ENCODE assay signal across 28 cellular contexts in genomic region chr9:96214639-96215038, GRCh38.
"Had no signal": no experiment of that assay in that cellular context is flagged by ENCODE, and none has a peak within 500 bp of the region (broad histone marks: within the 10 kb centered on the region; RNA-seq: fewer than 3 reads in every experiment).

No MANE protein-coding gene starts in this region.

- H3K36me3 Mint-ChIP-seq: activated CD4-positive, alpha-beta memory T cell treated with anti-CD3 and anti-CD28 coated beads for 36 hours; activated naive CD4-positive, alpha-beta T cell treated with anti-CD3 and anti-CD28 coated beads, Interleukin-2, amount 50 U/mL, for 72 hours; T-cell had no signal

- DNase-seq: activated CD4-positive, alpha-beta memory T cell treated with anti-CD3 and anti-CD28 coated beads for 36 hours; activated CD4-positive, alpha-beta T cell treated with anti-CD3 and anti-CD28 coated beads, Interleukin-2, amount 10 ng/mL, durations not matched to agents 7 days and 5 days; activated CD4-positive, CD25-positive, alpha-beta regulatory T cell; activated CD8-positive, alpha-beta memory T cell treated with anti-CD3 and anti-CD28 coated beads for 24 hours; activated effector memory CD4-positive, alpha-beta T cell treated with anti-CD3 and anti-CD28 coated beads, Interleukin-2, amount 50 U/mL, for 16 hours; activated naive CD4-positive, alpha-beta T cell treated with Interleukin-2 at 50 U/mL for 16 hours; activated naive CD8-positive, alpha-beta T cell treated with anti-CD3 and anti-CD28 coated beads, Interleukin-2, amount 50 U/mL, for 24 hours; activated T-cell treated with anti-CD3 and anti-CD28 coated beads, Interleukin-2, amount 50 U/mL, for 4 hours; amniotic stem cell; body of pancreas; central memory CD4-positive, alpha-beta T cell; MG63; MV-4-11; NCI-H1105; NCI-H1436 treated with DMSO at 0.1 percent for 48 hours; NCI-H187; NCI-H2081; NCI-H510A treated with DMSO at 0.1 percent for 48 hours; NCI-H69; NK-92 treated with Interleukin-12 subunit alpha and Interleukin-12 subunit beta, amount 100 ng/mL, for 24 hours; Peyer's patch; Right ventricle myocardium superior; T-cell; T-helper 2 cell; T1000 had no signal

- ATAC-seq: activated naive CD4-positive, alpha-beta T cell treated with anti-CD3 and anti-CD28 coated beads, Interleukin-2, amount 50 U/mL, for 72 hours; activated naive CD8-positive, alpha-beta T cell treated with anti-CD3 and anti-CD28 coated beads, Interleukin-2, amount 50 U/mL, for 24 hours; activated T-cell treated with anti-CD3 and anti-CD28 coated beads, Interleukin-2, amount 50 U/mL, for 4 hours; body of pancreas; T-cell had no signal

- H3K36me3 ChIP-seq: ascending aorta, MG63, Peyer's patch had no signal

- H3K4me3 ChIP-seq: ascending aorta, body of pancreas, MG63, Peyer's patch had no signal

- H3K27me3 ChIP-seq: ascending aorta, body of pancreas, MG63, Peyer's patch had no signal

- H3K27ac Mint-ChIP-seq: activated CD4-positive, alpha-beta memory T cell treated with anti-CD3 and anti-CD28 coated beads for 36 hours; activated CD4-positive, alpha-beta T cell treated with anti-CD3 and anti-CD28 coated beads, Interleukin-2, amount 10 ng/mL, durations not matched to agents 7 days and 5 days; activated naive CD4-positive, alpha-beta T cell treated with anti-CD3 and anti-CD28 coated beads, Interleukin-2, amount 50 U/mL, for 72 hours; activated naive CD8-positive, alpha-beta T cell treated with anti-CD3 and anti-CD28 coated beads, Interleukin-2, amount 50 U/mL, for 24 hours; T-cell had no signal

- H3K4me3 Mint-ChIP-seq: activated CD4-positive, alpha-beta memory T cell treated with anti-CD3 and anti-CD28 coated beads for 36 hours; activated CD4-positive, alpha-beta T cell treated with anti-CD3 and anti-CD28 coated beads, Interleukin-2, amount 10 ng/mL, durations not matched to agents 7 days and 5 days; activated naive CD8-positive, alpha-beta T cell treated with anti-CD3 and anti-CD28 coated beads, Interleukin-2, amount 50 U/mL, for 24 hours; activated T-cell treated with anti-CD3 and anti-CD28 coated beads, Interleukin-2, amount 50 U/mL, for 4 hours; T-cell had no signal

- H3K27ac ChIP-seq: ascending aorta, body of pancreas, Peyer's patch, RWPE1 had no signal

- H3K9me3 ChIP-seq: ascending aorta, body of pancreas, MG63, Peyer's patch had no signal

- H3K9me3 Mint-ChIP-seq: activated CD4-positive, alpha-beta memory T cell treated with anti-CD3 and anti-CD28 coated beads for 36 hours; activated CD4-positive, alpha-beta T cell treated with anti-CD3 and anti-CD28 coated beads, Interleukin-2, amount 10 ng/mL, durations not matched to agents 7 days and 5 days; activated naive CD4-positive, alpha-beta T cell treated with anti-CD3 and anti-CD28 coated beads, Interleukin-2, amount 50 U/mL, for 72 hours; activated naive CD8-positive, alpha-beta T cell treated with anti-CD3 and anti-CD28 coated beads, Interleukin-2, amount 50 U/mL, for 24 hours; activated T-cell treated with anti-CD3 and anti-CD28 coated beads, Interleukin-2, amount 50 U/mL, for 4 hours; T-cell had no signal
